Comparison of ENCODE assay signal across 27 cellular contexts in genomic region chr2:210915912-210916311, GRCh38.
"Had no signal": no experiment of that assay in that cellular context is flagged by ENCODE, and none has a peak within 500 bp of the region (broad histone marks: within the 10 kb centered on the region; RNA-seq: fewer than 3 reads in every experiment).

No MANE protein-coding gene starts in this region.

- H3K4me3 ChIP-seq: stomach, suprapubic skin, testis, thoracic aorta, thyroid gland, tibial artery, tibial nerve, transverse colon, upper lobe of left lung, upper lobe of right lung, uterus, vagina had no signal

- H3K36me3 ChIP-seq: stomach, suprapubic skin, thoracic aorta, thyroid gland, tibial artery, tibial nerve, transverse colon, upper lobe of left lung, upper lobe of right lung, uterus, vagina had no signal

- ATAC-seq: stimulated activated effector memory CD8-positive, alpha-beta T cell treated with anti-CD3 and anti-CD28 coated beads, Interleukin-12 subunit alpha, Interleukin-12 subunit beta, amount 100 ng/mL, for 72 hours; stimulated activated memory B cell treated with anti-CD40 and anti-IgM and Interleukin-4, amounts not matched to agents 10 μg/mL and 1 μg/mL and 100 μg/mL, for 72 hours; stimulated activated naive B cell treated with anti-CD40 and anti-IgM and Interleukin-4, amounts not matched to agents 10 μg/mL and 1 μg/mL and 100 μg/mL, for 72 hours; stimulated activated naive CD8-positive, alpha-beta T cell treated with anti-CD3 and anti-CD28 coated beads, Interleukin-15, amount 100 ng/mL, for 72 hours; stimulated activated naive CD8-positive, alpha-beta T cell treated with anti-CD3 and anti-CD28 coated beads, Interleukin-15, Interleukin-2, amounts not matched to agents 100 U/mL and 50 U/mL, for 24 hours; upper lobe of right lung had no signal

- H3K27ac ChIP-seq: stomach, suprapubic skin, testis, thoracic aorta, thyroid gland, tibial artery, tibial nerve, transverse colon, upper lobe of left lung, upper lobe of right lung, uterus, vagina had no signal

- H3K27me3 ChIP-seq: stomach, suprapubic skin, testis, thyroid gland, tibial artery, tibial nerve, transverse colon, upper lobe of left lung, upper lobe of right lung, uterus, vagina had no signal

- H3K4me1 ChIP-seq: stomach, suprapubic skin, testis, thyroid gland, tibial artery, tibial nerve, transverse colon, upper lobe of left lung, upper lobe of right lung, uterus, vagina had no signal

- FAIRE-seq: urothelium cell line had no signal

- DNase-seq: stimulated activated CD4-positive, alpha-beta T cell treated with anti-CD3 and anti-CD28 coated beads, Interleukin-2, amount 100 ng/mL, for 48 hours; stimulated activated CD4-positive, alpha-beta T cell treated with anti-CD3 and anti-CD28 coated beads, Interleukin-4, amount 100 ng/mL, for 1 hour; stimulated activated CD4-positive, alpha-beta T cell treated with anti-CD3 and anti-CD28 coated beads, Interleukin-4, amount 100 ng/mL, for 24 hours; stimulated activated CD4-positive, alpha-beta T cell treated with anti-CD3 and anti-CD28 coated beads, Interleukin-4, amount 100 ng/mL, for 4 hours; stimulated activated CD8-positive, alpha-beta memory T cell treated with anti-CD3 and anti-CD28 coated beads, Interleukin-4, amount 100 ng/mL, for 48 hours; stimulated activated naive B cell treated with anti-CD40 and anti-IgM and Interleukin-4, amounts not matched to agents 10 μg/mL and 1 μg/mL and 100 μg/mL, for 72 hours; stimulated activated naive CD4-positive, alpha-beta T cell; stimulated activated naive CD4-positive, alpha-beta T cell treated with Interleukin-2 at 50 U/mL for 16 hours; stimulated activated naive CD8-positive, alpha-beta T cell treated with anti-CD3 and anti-CD28 coated beads, Interleukin-15, amount 100 ng/mL, for 72 hours; stimulated activated naive CD8-positive, alpha-beta T cell treated with anti-CD3 and anti-CD28 coated beads, Interleukin-15, Interleukin-2, amounts not matched to agents 100 U/mL and 50 U/mL, for 24 hours; stomach; substantia nigra; testis; thyroid gland; tibial artery; transverse colon; trophoblast cell; upper lobe of left lung; upper lobe of right lung; uterus had no signal

- H3K9me3 ChIP-seq: stomach, suprapubic skin, testis, thoracic aorta, thyroid gland, tibial artery, tibial nerve, transverse colon, upper lobe of left lung, upper lobe of right lung, uterus, vagina had no signal
